7 cellular contexts compared by ENCODE assay signal in the genomic region with DNA sequence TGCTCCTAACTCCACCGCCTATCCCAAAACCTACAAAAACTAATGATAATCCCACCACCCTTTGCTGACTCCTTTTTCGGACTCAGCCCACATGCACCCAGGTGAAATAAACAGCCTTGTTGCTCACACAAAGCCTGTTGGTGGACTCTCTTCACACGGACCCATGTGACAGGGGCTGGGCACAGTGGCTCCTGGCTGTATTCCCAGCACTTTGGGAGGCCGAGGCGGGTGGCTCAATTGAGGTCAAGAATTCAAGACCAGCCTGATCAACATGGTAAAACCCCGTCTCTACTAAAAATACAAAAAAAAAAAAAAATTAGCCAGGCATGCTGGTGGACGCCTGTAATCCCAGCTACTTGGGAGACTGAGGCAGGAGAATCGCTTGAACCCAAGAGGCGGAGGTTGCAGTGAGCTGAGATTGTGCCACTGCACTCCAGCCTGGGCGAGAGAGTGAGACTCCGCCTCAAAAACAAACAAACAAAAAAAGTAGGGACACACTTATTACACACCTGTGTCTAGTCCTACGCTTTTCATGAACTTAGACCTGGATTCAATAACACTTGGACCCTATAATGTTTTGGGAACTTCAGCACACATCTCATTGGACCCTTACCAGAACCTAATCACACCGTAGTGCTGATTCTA. TPM values are rescaled to one million over a fixed set of nuclear protein-coding genes. Genes with fewer than 3 reads are reported as not detected.
"Had no signal": no experiment of that assay in that cellular context is flagged by ENCODE, and none has a peak within 500 bp of the region (broad histone marks: within the 10 kb centered on the region; RNA-seq: fewer than 3 reads in every experiment).

No MANE protein-coding gene starts in this region.

RNA-seq across cellular contexts. Expression of a gene that starts 2.6 kb away (rescaled TPM):
- total RNA-seq: activated B cell treated with CpG ODN at 0.5 μM for 24 hours; activated CD4-positive, alpha-beta memory T cell treated with anti-CD3 and anti-CD28 coated beads for 36 hours; activated naive CD4-positive, alpha-beta T cell treated with anti-CD3 and anti-CD28 coated beads for 36 hours; activated naive CD4-positive, alpha-beta T cell treated with anti-CD3 and anti-CD28 coated beads, Interleukin-2, amount 50 U/mL, for 72 hours; activated T-helper 1 cell treated with anti-CD3 and anti-CD28 coated beads, Interleukin-12 subunit alpha, Interleukin-12 subunit beta, Interleukin-2, Interleukin-4 antibody, amounts not matched to agents 30 ng/mL and 10 ng/mL and 1 ng/mL, durations not matched to agents 14 hours and 24 hours and 36 hours; MCF 10A had no signal
- polyA plus RNA-seq: IgD-negative memory B cell had no signal
